Comparison of ENCODE assay signal across 8 cellular contexts in genomic region chr19:35856546-35857149, GRCh38. TPM values are rescaled to one million over a fixed set of nuclear protein-coding genes. Genes with fewer than 3 reads are reported as not detected.
DNase-seq lines count a peak whose midpoint lies in the region; ATAC-seq, FAIRE-seq and TF ChIP-seq lines count a peak whose summit lies in the region.

KIRREL2 (plus strand) TSS chr19:35856911; CDS start chr19:35857120, 209 bp downstream.

- no peaks in the 10 kb centered on the region for H4K20me1 ChIP-seq in OCI-LY7 (ENCODE audit: insufficient read depth, low read length)

- DNase-seq in GM13977 (ENCODE audit: low spot score) (peak; percentile 60), OCI-LY7 (ENCODE audit: low spot score) (peak; percentile 48), mesothelial cell of epicardium (ENCODE audit: low spot score in 2 of 2, unreplicated experiment in 2 of 2) (peak in 1 of 2 experiments; percentile 63), upper lobe of right lung (no peak), aorta (no peak), GM19239 (ENCODE audit: insufficient read length, low spot score) (no peak)
- no peak for DNase-seq in central memory CD8-positive, alpha-beta T cell (ENCODE audit: low spot score in 2 of 2)

- peaks cover 89% of the 10 kb centered on the region for H3K27me3 ChIP-seq in upper lobe of right lung
- no peaks in the 10 kb centered on the region for H3K27me3 ChIP-seq in aorta (ENCODE audit: control insufficient read depth in 1 of 2, insufficient read depth in 2 of 2, low read length in 1 of 2)

- H3K4me3 Mint-ChIP-seq in central memory CD8-positive, alpha-beta T cell, result peak within 1 kb of the TSS; percentile 76
- peak within 1 kb of the TSS; percentile 69 for H3K4me3 Mint-ChIP-seq in mesothelial cell of epicardium

- peaks cover 19% of the 10 kb centered on the region for H3K4me1 ChIP-seq in OCI-LY7 (ENCODE audit: insufficient read depth, low read length, poor library complexity, severe bottlenecking)
- H3K4me1 ChIP-seq in upper lobe of right lung, result peaks cover 11% of the 10 kb centered on the region
- no peaks in the 10 kb centered on the region for H3K4me1 ChIP-seq in aorta (ENCODE audit: control insufficient read depth in 1 of 2, insufficient read depth in 2 of 2, low read length in 2 of 2)

- TF ChIP-seq CTCF in GM13977 (IDR thresholded peaks at IDR 0.05; ENCODE audit: extremely low read depth, insufficient read depth, missing control alignments), result no peak
- no peak for TF ChIP-seq CTCF in OCI-LY7 (conservative IDR thresholded peaks at IDR 0.05; ENCODE audit: low read length)
- no peak for TF ChIP-seq CTCF in mesothelial cell of epicardium (IDR thresholded peaks at IDR 0.05; ENCODE audit: unreplicated experiment)
- no peak for TF ChIP-seq CTCF in upper lobe of right lung (IDR thresholded peaks at IDR 0.05)

- H3K36me3 ChIP-seq in OCI-LY7 (ENCODE audit: insufficient read depth, low read length) (no peaks in the 10 kb centered on the region), upper lobe of right lung (no peaks in the 10 kb centered on the region), aorta (ENCODE audit: control insufficient read depth in 1 of 2, insufficient read depth in 2 of 2, low read length in 1 of 2) (no peaks in the 10 kb centered on the region)

- H3K36me3 Mint-ChIP-seq in central memory CD8-positive, alpha-beta T cell (ENCODE audit: insufficient read depth), result peaks cover 2% of the 10 kb centered on the region
- H3K36me3 Mint-ChIP-seq in mesothelial cell of epicardium, result no peaks in the 10 kb centered on the region

- no peak within 1 kb of the TSS for H3K27ac ChIP-seq in OCI-LY7 (ENCODE audit: low read depth, low read length, poor library complexity, severe bottlenecking)
- no peak within 1 kb of the TSS for H3K27ac ChIP-seq in upper lobe of right lung
- H3K27ac ChIP-seq in aorta (ENCODE audit: low read depth in 1 of 2, low read length in 2 of 2), result no peak within 1 kb of the TSS

- peaks cover 6% of the 10 kb centered on the region for H3K4me1 Mint-ChIP-seq in central memory CD8-positive, alpha-beta T cell
- H3K4me1 Mint-ChIP-seq in mesothelial cell of epicardium, result peaks cover 23% of the 10 kb centered on the region

- BruUV-seq in OCI-LY7 (replicated peaks; lab: Mats Ljungman, UMichigan), result no TSS peak

- intact Hi-C loops in OCI-LY7 (cut with micrococcal nuclease; ENCODE audit: unreplicated experiment), result no loop called here
- intact Hi-C loops in upper lobe of right lung (cut with DNase I), result no loop called here
- intact Hi-C loops in aorta (cut with DNase I), result no loop called here

- CTCF ChIA-PET in OCI-LY7 (lab: Charles Lee; ENCODE audit: unreplicated experiment), result no interaction called here

- no peak for FAIRE-seq in GM19239 (lab: Jason Lieb, UNC)

- peak; percentile 49 for ATAC-seq in central memory CD8-positive, alpha-beta T cell (replicated peaks; ENCODE audit: extremely low read depth, poor library complexity, severe bottlenecking)
- peak; percentile 13 for ATAC-seq in upper lobe of right lung
- no peak for ATAC-seq in aorta (ENCODE audit: low FRiP score)
- no peak for ATAC-seq in HG02840 (IDR thresholded peaks at IDR 0.05; ENCODE audit: low FRiP score, unreplicated experiment)

- H3K9me2 ChIP-seq in OCI-LY7 (ENCODE audit: insufficient read depth, low read length), result no peaks in the 10 kb centered on the region

- H3K4me2 ChIP-seq in OCI-LY7 (ENCODE audit: low read length), result peak within 1 kb of the TSS; percentile 74

- H3K79me2 ChIP-seq in OCI-LY7 (ENCODE audit: insufficient read depth, low read depth, low read length), result no peaks in the 10 kb centered on the region

- H3K4me3 ChIP-seq in OCI-LY7 (ENCODE audit: low read depth, low read length, poor library complexity, severe bottlenecking), result peak within 1 kb of the TSS; percentile 68
- peak within 1 kb of the TSS; percentile 54 for H3K4me3 ChIP-seq in upper lobe of right lung
- peak within 1 kb of the TSS in 1 of 2 donors; percentile 22 for H3K4me3 ChIP-seq in aorta (ENCODE audit: low read length in 2 of 2)

- in situ Hi-C loops in GM13977 (cut with MboI; ENCODE audit: low pct_unique_long_range_greater_than_20kb, low sequenced_read_pairs, unreplicated experiment), result no loop called here

- H3K9me3 ChIP-seq in OCI-LY7 (ENCODE audit: low read length) (no peaks in the 10 kb centered on the region), upper lobe of right lung (no peaks in the 10 kb centered on the region), aorta (ENCODE audit: control insufficient read depth, low read length) (peaks cover 2% of the 10 kb centered on the region)

- 0 to 1% methylated on average over 41 to 42 of the region's 42 CpGs for WGBS in aorta, 2 donors

- peaks cover 69% of the 10 kb centered on the region for H3K27me3 Mint-ChIP-seq in central memory CD8-positive, alpha-beta T cell
- H3K27me3 Mint-ChIP-seq in mesothelial cell of epicardium (ENCODE audit: low read depth), result peaks cover 90% of the 10 kb centered on the region

- POLR2A ChIA-PET in OCI-LY7 (lab: Charles Lee), result interaction anchor here (0.9 kb wide), 1 partner anchor 13 kb away, joined by 3 read pairs; no protein-coding TSS in a partner anchor

- H3K9me3 Mint-ChIP-seq in central memory CD8-positive, alpha-beta T cell, result no peaks in the 10 kb centered on the region
- H3K9me3 Mint-ChIP-seq in mesothelial cell of epicardium, result no peaks in the 10 kb centered on the region

- H3K27ac Mint-ChIP-seq in central memory CD8-positive, alpha-beta T cell (ENCODE audit: low read depth), result peak within 1 kb of the TSS; percentile 38
- no peak within 1 kb of the TSS for H3K27ac Mint-ChIP-seq in mesothelial cell of epicardium

- peak within 1 kb of the TSS; percentile 85 for H2AFZ ChIP-seq in OCI-LY7 (ENCODE audit: low read length)

RNA-seq across cellular contexts. Expression of gene KIRREL2, which starts in this region (rescaled TPM):
- 0.95 and 1.4 TPM in 2 replicates for total RNA-seq in OCI-LY7 (2014; rRNA removed; shearing (Covaris generic))
- total RNA-seq in OCI-LY7 (2022) (2.0 and 2.2 TPM in 2 replicates), mesothelial cell of epicardium (1.4 TPM in 3 replicates), upper lobe of right lung (not detected), aorta (not detected)
- under 1 TPM; 0.08 to 0.50 TPM for polyA plus RNA-seq in aorta

Comparison
In these comparisons a context has a peak if more than half of its experiments do, and no peak if none do; other contexts are left out.
1. Peak in ATAC-seq and H3K4me3 ChIP-seq in upper lobe of right lung; RNA of the gene not detected or under 1 TPM.
2. DNase-seq: peak in GM13977 (single experiment) and OCI-LY7 (single experiment); none in central memory CD8-positive, alpha-beta T cell (0 of 2), upper lobe of right lung (single experiment), aorta (0 of 2) and GM19239 (single experiment).